9 cellular contexts compared by ENCODE assay signal in the genomic region with DNA sequence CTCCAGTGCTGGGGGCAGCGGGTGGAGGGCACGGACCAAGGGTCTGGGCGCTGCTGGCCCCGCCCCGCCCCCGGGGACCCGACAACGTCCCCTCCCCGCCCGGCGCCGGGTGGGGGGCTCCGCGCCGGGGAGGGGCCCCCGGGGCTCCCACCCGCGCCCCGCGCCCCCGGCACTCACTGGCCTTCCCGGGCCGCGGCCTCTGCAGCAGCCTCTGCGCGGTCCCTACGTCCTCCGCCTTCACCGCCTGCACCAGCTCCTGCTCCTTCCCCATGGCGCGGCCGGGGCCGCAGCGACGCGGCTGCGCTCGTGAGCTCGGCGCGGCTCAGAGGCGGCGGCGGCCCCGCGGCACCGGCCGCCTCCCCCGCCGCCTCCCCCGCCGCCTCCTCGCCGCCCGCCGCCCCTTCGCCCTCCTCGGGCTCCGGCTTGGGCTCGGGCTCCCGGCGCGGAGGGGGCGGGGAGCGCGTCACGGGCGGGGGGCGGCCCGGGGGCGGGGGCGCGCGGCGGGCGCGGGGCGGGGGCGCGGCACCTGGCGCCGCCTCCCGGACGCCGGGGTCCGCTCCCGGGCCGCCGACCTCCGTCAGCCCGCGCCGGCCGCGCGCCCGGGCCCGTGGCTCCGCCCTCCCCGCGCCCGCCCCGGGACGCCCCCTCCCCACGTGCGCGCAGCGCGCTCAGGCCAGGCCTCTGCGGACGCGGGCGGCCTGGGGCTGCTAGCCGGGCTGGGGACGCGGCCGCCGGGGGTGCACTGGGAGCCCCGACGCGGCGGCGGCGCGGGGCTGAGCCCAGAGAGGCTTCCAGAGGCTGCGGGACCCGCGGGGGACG. TPM values are rescaled to one million over a fixed set of nuclear protein-coding genes. Genes with fewer than 3 reads are reported as not detected.
DNase-seq lines count a peak whose midpoint lies in the region; ATAC-seq and TF ChIP-seq lines count a peak whose summit lies in the region.
"Had no signal": no experiment of that assay in that cellular context is flagged by ENCODE, and none has a peak within 500 bp of the region (broad histone marks: within the 10 kb centered on the region; RNA-seq: fewer than 3 reads in every experiment).

A gene with protein sequence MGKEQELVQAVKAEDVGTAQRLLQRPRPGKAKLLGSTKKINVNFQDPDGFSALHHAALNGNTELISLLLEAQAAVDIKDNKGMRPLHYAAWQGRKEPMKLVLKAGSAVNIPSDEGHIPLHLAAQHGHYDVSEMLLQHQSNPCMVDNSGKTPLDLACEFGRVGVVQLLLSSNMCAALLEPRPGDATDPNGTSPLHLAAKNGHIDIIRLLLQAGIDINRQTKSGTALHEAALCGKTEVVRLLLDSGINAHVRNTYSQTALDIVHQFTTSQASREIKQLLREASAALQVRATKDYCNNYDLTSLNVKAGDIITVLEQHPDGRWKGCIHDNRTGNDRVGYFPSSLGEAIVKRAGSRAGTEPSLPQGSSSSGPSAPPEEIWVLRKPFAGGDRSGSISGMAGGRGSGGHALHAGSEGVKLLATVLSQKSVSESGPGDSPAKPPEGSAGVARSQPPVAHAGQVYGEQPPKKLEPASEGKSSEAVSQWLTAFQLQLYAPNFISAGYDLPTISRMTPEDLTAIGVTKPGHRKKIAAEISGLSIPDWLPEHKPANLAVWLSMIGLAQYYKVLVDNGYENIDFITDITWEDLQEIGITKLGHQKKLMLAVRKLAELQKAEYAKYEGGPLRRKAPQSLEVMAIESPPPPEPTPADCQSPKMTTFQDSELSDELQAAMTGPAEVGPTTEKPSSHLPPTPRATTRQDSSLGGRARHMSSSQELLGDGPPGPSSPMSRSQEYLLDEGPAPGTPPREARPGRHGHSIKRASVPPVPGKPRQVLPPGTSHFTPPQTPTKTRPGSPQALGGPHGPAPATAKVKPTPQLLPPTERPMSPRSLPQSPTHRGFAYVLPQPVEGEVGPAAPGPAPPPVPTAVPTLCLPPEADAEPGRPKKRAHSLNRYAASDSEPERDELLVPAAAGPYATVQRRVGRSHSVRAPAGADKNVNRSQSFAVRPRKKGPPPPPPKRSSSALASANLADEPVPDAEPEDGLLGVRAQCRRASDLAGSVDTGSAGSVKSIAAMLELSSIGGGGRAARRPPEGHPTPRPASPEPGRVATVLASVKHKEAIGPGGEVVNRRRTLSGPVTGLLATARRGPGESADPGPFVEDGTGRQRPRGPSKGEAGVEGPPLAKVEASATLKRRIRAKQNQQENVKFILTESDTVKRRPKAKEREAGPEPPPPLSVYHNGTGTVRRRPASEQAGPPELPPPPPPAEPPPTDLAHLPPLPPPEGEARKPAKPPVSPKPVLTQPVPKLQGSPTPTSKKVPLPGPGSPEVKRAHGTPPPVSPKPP (N-terminal part only) (minus strand): TSS at position 444 of the 819 bp plus-strand sequence. CDS start 173 bp downstream, at position 271.

- H3K23ac ChIP-seq in trophoblast cell (ENCODE audit: low read length) = no peak within 1 kb of the TSS

- H3K4me2 ChIP-seq in OCI-LY1 (ENCODE audit: low read length) = peak within 1 kb of the TSS; percentile 41
- peak within 1 kb of the TSS; percentile 79 for H3K4me2 ChIP-seq in trophoblast cell (ENCODE audit: low read length)

- no peaks in the 10 kb centered on the region for H3K36me3 Mint-ChIP-seq in effector memory CD8-positive, alpha-beta T cell (ENCODE audit: insufficient read depth)

- H3K79me1 ChIP-seq in trophoblast cell (ENCODE audit: low read length) = no peaks in the 10 kb centered on the region

- no peak within 1 kb of the TSS for H4K8ac ChIP-seq in trophoblast cell (ENCODE audit: low read depth, low read length)

- TF ChIP-seq CTCF in OCI-LY1 (IDR thresholded peaks at IDR 0.05; ENCODE audit: low read length) = no peak
- no peak for TF ChIP-seq CTCF in mucosa of descending colon (IDR thresholded peaks at IDR 0.05)

- H4K20me1 ChIP-seq in OCI-LY1 (ENCODE audit: insufficient read depth, low read length) = no peaks in the 10 kb centered on the region

- DNase-seq in NCI-H1417 (lab: John Stamatoyannopoulos, UW) = peak; percentile 31 to 52 (median 45)
- no peak for DNase-seq in NCI-H1417 treated with DMSO at 0.1 percent for 48 hours (lab: John Stamatoyannopoulos, UW)
- DNase-seq in effector memory CD8-positive, alpha-beta T cell = no peak
- DNase-seq in trophoblast cell = peak in 1 of 2 donors; percentile 44
- DNase-seq in mucosa of descending colon = no peak
- no peak for DNase-seq in SKM-1 (lab: John Stamatoyannopoulos, UW; ENCODE audit: unreplicated experiment)

- no peaks in the 10 kb centered on the region for H3K9me2 ChIP-seq in OCI-LY1 (ENCODE audit: low read depth, low read length)

- H3K9me3 Mint-ChIP-seq in effector memory CD8-positive, alpha-beta T cell = no peaks in the 10 kb centered on the region

- H4K91ac ChIP-seq in trophoblast cell (ENCODE audit: low read depth, low read length) = no peak within 1 kb of the TSS

- no peak within 1 kb of the TSS for H2AK5ac ChIP-seq in trophoblast cell (ENCODE audit: low read length)

- H2BK120ac ChIP-seq in trophoblast cell (ENCODE audit: insufficient read depth, low read length, poor library complexity) = no peak within 1 kb of the TSS

- no peak within 1 kb of the TSS for H3K14ac ChIP-seq in trophoblast cell (ENCODE audit: low read length)

- peaks cover 3% of the 10 kb centered on the region for H3K4me1 ChIP-seq in OCI-LY1 (ENCODE audit: insufficient read depth, low read length, severe bottlenecking)
- no peaks in the 10 kb centered on the region for H3K4me1 ChIP-seq in trophoblast cell (ENCODE audit: control insufficient read depth in 1 of 2, insufficient read depth in 2 of 2, low read length in 2 of 2)
- H3K4me1 ChIP-seq in mucosa of descending colon (ENCODE audit: low read depth) = peaks cover 14% of the 10 kb centered on the region

- WGBS in trophoblast cell (ENCODE audit: extremely low coverage, insufficient coverage, insufficient read length) = no CpG with 5 or more reads among the region's 129 CpGs

- ATAC-seq in effector memory CD8-positive, alpha-beta T cell (replicated peaks) = peak; percentile 62
- ATAC-seq in HG03354 (IDR thresholded peaks at IDR 0.05; ENCODE audit: poor library complexity, severe bottlenecking, unreplicated experiment) = no peak
- no peak for ATAC-seq in mucosa of descending colon

- H3K18ac ChIP-seq in trophoblast cell (ENCODE audit: low read length) = no peak within 1 kb of the TSS

- H3F3A ChIP-seq in OCI-LY1 (ENCODE audit: insufficient read depth, low read length) = no peaks in the 10 kb centered on the region

- H2BK12ac ChIP-seq in trophoblast cell (ENCODE audit: low read length) = no peak within 1 kb of the TSS

- no peak within 1 kb of the TSS for H3K27ac Mint-ChIP-seq in effector memory CD8-positive, alpha-beta T cell

- H2AFZ ChIP-seq in OCI-LY1 (ENCODE audit: low read length) = no peak within 1 kb of the TSS
- peak within 1 kb of the TSS; percentile 27 for H2AFZ ChIP-seq in trophoblast cell (ENCODE audit: insufficient read depth, low read length, poor library complexity)

- H3K9me3 ChIP-seq in OCI-LY1 (ENCODE audit: low read length) (no peaks in the 10 kb centered on the region), trophoblast cell (ENCODE audit: insufficient read depth, low read depth, low read length) (peaks cover 5% of the 10 kb centered on the region), mucosa of descending colon (no peaks in the 10 kb centered on the region)

- intact Hi-C loops in mucosa of descending colon (cut with DNase I, micrococcal nuclease) = no loop called here

- peaks cover 33 to 50% of the 10 kb centered on the region in 2 donors for H3K27me3 Mint-ChIP-seq in effector memory CD8-positive, alpha-beta T cell

- peaks cover 2 to 5% of the 10 kb centered on the region in 2 donors for H3K4me1 Mint-ChIP-seq in effector memory CD8-positive, alpha-beta T cell (ENCODE audit: low read depth in 2 of 2)

- H3K36me3 ChIP-seq in OCI-LY1 (ENCODE audit: insufficient read depth, low read length) (no peaks in the 10 kb centered on the region), trophoblast cell (ENCODE audit: control insufficient read depth in 1 of 2, insufficient read depth in 2 of 2, low read length in 2 of 2) (no peaks in the 10 kb centered on the region), mucosa of descending colon (ENCODE audit: low read depth) (no peaks in the 10 kb centered on the region)

- no peak within 1 kb of the TSS for H4K12ac ChIP-seq in trophoblast cell (ENCODE audit: low read depth, low read length)

- H3K27me3 ChIP-seq in OCI-LY1 (ENCODE audit: insufficient read depth, low read length) (peaks cover 31% of the 10 kb centered on the region; the same call in 1 of the 2 replicates), trophoblast cell (ENCODE audit: insufficient read depth, low read length) (peaks cover 30% of the 10 kb centered on the region)

- H3K79me2 ChIP-seq in OCI-LY1 (ENCODE audit: insufficient read depth, low read length) (no peaks in the 10 kb centered on the region), trophoblast cell (ENCODE audit: control insufficient read depth, insufficient read depth, low read length, poor library complexity) (no peaks in the 10 kb centered on the region)

- H3K9ac ChIP-seq in OCI-LY1 (ENCODE audit: low read length) = no peak within 1 kb of the TSS
- H3K9ac ChIP-seq in trophoblast cell (ENCODE audit: low read length) = no peak within 1 kb of the TSS

- peak within 1 kb of the TSS; percentile 0 for H3K4me3 ChIP-seq in OCI-LY1 (ENCODE audit: low read depth, low read length, poor library complexity, severe bottlenecking)
- peak within 1 kb of the TSS; percentile 67 for H3K4me3 ChIP-seq in trophoblast cell (ENCODE audit: low read depth, low read length)
- no peak within 1 kb of the TSS for H3K4me3 ChIP-seq in mucosa of descending colon

- H2BK5ac ChIP-seq in trophoblast cell (ENCODE audit: low read depth, low read length, poor library complexity) = no peak within 1 kb of the TSS

- H3K4me3 Mint-ChIP-seq in effector memory CD8-positive, alpha-beta T cell = peak within 1 kb of the TSS; percentile 73 to 74

- no peak within 1 kb of the TSS for H3K27ac ChIP-seq in OCI-LY1 (ENCODE audit: low read depth, low read length, poor library complexity, severe bottlenecking)
- H3K27ac ChIP-seq in trophoblast cell (ENCODE audit: low read depth, low read length) = no peak within 1 kb of the TSS
- H3K27ac ChIP-seq: C4-2B had no signal

- no peak within 1 kb of the TSS for H3K4ac ChIP-seq in trophoblast cell (ENCODE audit: low read depth, low read length)

RNA-seq across cellular contexts. Expression of the gene that starts here (rescaled TPM):
- 0.44 and 0.67 TPM in 2 replicates for polyA plus RNA-seq in trophoblast cell (2013)
- 1 to 10 TPM in 2 of 3 donors, under 1 TPM in 1; 0.06 to 1.5 (median 1.0) TPM for total RNA-seq in mucosa of descending colon

Comparison
In these comparisons a context has a peak if more than half of its experiments do, and no peak if none do; other contexts are left out.
1. DNase-seq: peak in NCI-H1417 (3 of 3); none in NCI-H1417 treated with DMSO at 0.1 percent for 48 hours (single experiment), effector memory CD8-positive, alpha-beta T cell (0 of 3), mucosa of descending colon (0 of 3) and SKM-1 (single experiment).